Comparison of ENCODE assay signal across 15 cellular contexts in genomic region chr19:24140591-24140990, GRCh38. TPM values are rescaled to one million over a fixed set of nuclear protein-coding genes. Genes with fewer than 3 reads are reported as not detected.
DNase-seq lines count a peak whose midpoint lies in the region; ATAC-seq, FAIRE-seq and TF ChIP-seq lines count a peak whose summit lies in the region.
"Had no signal": no experiment of that assay in that cellular context is flagged by ENCODE, and none has a peak within 500 bp of the region (broad histone marks: within the 10 kb centered on the region; RNA-seq: fewer than 3 reads in every experiment).

No MANE protein-coding gene starts in this region.

- peaks cover 6% of the 10 kb centered on the region for H3K4me1 Mint-ChIP-seq in endodermal cell
- H3K4me1 Mint-ChIP-seq: CD14-positive monocyte; CD4-positive, alpha-beta memory T cell had no signal

- CTCF ChIA-PET in HepG2 (lab: Yijun Ruan, JAX; ENCODE audit: low intra/inter-chr PET ratio, low total read pairs): no interaction called here
- CTCF ChIA-PET in PC-3 (lab: Charles Lee): no interaction called here

- no peak for TF ChIP-seq EP300 in HepG2 (IDR thresholded peaks at IDR 0.05; ENCODE audit: low read depth in 2 of 2, low read length in 2 of 2)
- TF ChIP-seq EP300 in HepG2 (CRISPR knock-in tag; IDR thresholded peaks at IDR 0.05; ENCODE audit: borderline replicate concordance): no peak

- no peaks in the 10 kb centered on the region for H3K36me3 ChIP-seq in HepG2 (replicated peaks in 1 of 2; ENCODE audit: control insufficient read depth in 1 of 2, insufficient read depth in 2 of 2, low read length in 2 of 2)
- H3K36me3 ChIP-seq in right lobe of liver: no peaks in the 10 kb centered on the region
- peaks cover 43% of the 10 kb centered on the region for H3K36me3 ChIP-seq in PC-3 (ENCODE audit: low read depth, low read length)
- H3K36me3 ChIP-seq in endodermal cell (ENCODE audit: control insufficient read depth, insufficient read depth, low read length): peaks cover 36% of the 10 kb centered on the region
- H3K36me3 ChIP-seq in H7 (replicated peaks; ENCODE audit: control insufficient read depth, insufficient read depth, low read length): no peaks in the 10 kb centered on the region

- DNase-seq in HepG2 (ENCODE audit: low spot score) (no peak), right lobe of liver (no peak), PC-3 (no peak), endodermal cell (no peak), AG20443 (ENCODE audit: low spot score) (no peak), H7 (no peak)
- DNase-seq in activated effector memory CD4-positive, alpha-beta T cell treated with Interleukin-2 at 50 U/mL for 16 hours: no peak
- DNase-seq: CD4-positive, alpha-beta memory T cell; DMS153; DMS79; GDM1; GOT3; KBM-7 had no signal

- H3K27me3 Mint-ChIP-seq in endodermal cell (ENCODE audit: insufficient read depth): no peaks in the 10 kb centered on the region
- H3K27me3 Mint-ChIP-seq: CD4-positive, alpha-beta memory T cell had no signal

- no peaks in the 10 kb centered on the region for H3K9me2 ChIP-seq in PC-3 (replicated peaks; ENCODE audit: low read length)

- H4K20me1 ChIP-seq in HepG2 (ENCODE audit: insufficient read depth, low read length): no peaks in the 10 kb centered on the region
- no peaks in the 10 kb centered on the region for H4K20me1 ChIP-seq in PC-3 (ENCODE audit: low read length)
- H4K20me1 ChIP-seq: BLaER1 had no signal

- H3K9me3 Mint-ChIP-seq in endodermal cell: peaks cover 56% of the 10 kb centered on the region

- peaks cover 18% of the 10 kb centered on the region for H3K4me1 ChIP-seq in HepG2 (ENCODE audit: insufficient read depth, low read length)
- H3K4me1 ChIP-seq in right lobe of liver: no peaks in the 10 kb centered on the region
- no peaks in the 10 kb centered on the region for H3K4me1 ChIP-seq in PC-3 (ENCODE audit: insufficient read depth, low read length)
- peaks cover 2% of the 10 kb centered on the region for H3K4me1 ChIP-seq in endodermal cell (ENCODE audit: control insufficient read depth, insufficient read depth, low read length)
- H3K4me1 ChIP-seq: BLaER1 had no signal

- in situ Hi-C loops in HepG2 (cut with HindIII; ENCODE audit: extremely low pct_ligation_motif_present, low pct_unique_long_range_greater_than_20kb): no loop called here

- no peak overlapping the region for H3K27ac Mint-ChIP-seq in endodermal cell
- H3K27ac Mint-ChIP-seq: CD14-positive monocyte; CD4-positive, alpha-beta memory T cell had no signal

- no peak overlapping the region for H3K4me2 ChIP-seq in HepG2 (ENCODE audit: low read depth, low read length)
- H3K4me2 ChIP-seq in PC-3 (ENCODE audit: low read length): no peak overlapping the region
- H3K4me2 ChIP-seq: BLaER1 had no signal

- FAIRE-seq in HepG2 (lab: Jason Lieb, UNC): no peak

- H3K79me2 ChIP-seq in HepG2 (ENCODE audit: insufficient read depth, low read length) (no peaks in the 10 kb centered on the region), PC-3 (ENCODE audit: low read length) (no peaks in the 10 kb centered on the region)

- intact Hi-C loops in HepG2 (cut with micrococcal nuclease; ENCODE audit: unreplicated experiment): loop anchor here (2.0 kb wide), 1 partner anchor 78 kb away; no protein-coding TSS in a partner anchor
- intact Hi-C loops in right lobe of liver (cut with DNase I): no loop called here
- intact Hi-C loops in PC-3 (cut with micrococcal nuclease): loop anchor here (1.0 kb wide), 1 partner anchor 86 kb away; no protein-coding TSS in a partner anchor

- POLR2A ChIA-PET in HepG2 (lab: Yijun Ruan, JAX) (no interaction called here), PC-3 (lab: Charles Lee; ENCODE audit: unreplicated experiment) (no interaction called here)

- no peaks in the 10 kb centered on the region for H3F3A ChIP-seq in PC-3 (ENCODE audit: low read length, unreplicated experiment)

- peaks cover 69% of the 10 kb centered on the region for H3K9me3 ChIP-seq in HepG2 (ENCODE audit: low read length)
- H3K9me3 ChIP-seq in right lobe of liver: peaks cover 0 to 14% (median 8%) of the 10 kb centered on the region in 4 donors
- H3K9me3 ChIP-seq in PC-3 (ENCODE audit: low read length): peaks cover 21% of the 10 kb centered on the region
- peaks cover 80% of the 10 kb centered on the region for H3K9me3 ChIP-seq in endodermal cell (ENCODE audit: control insufficient read depth, low read length)

- H3K27ac ChIP-seq in HepG2 (ENCODE audit: extremely low read length, insufficient read depth, low read length): no peak overlapping the region
- no peak overlapping the region for H3K27ac ChIP-seq in right lobe of liver
- peak overlapping the region; percentile 55 for H3K27ac ChIP-seq in PC-3 (ENCODE audit: low read length)
- no peak overlapping the region for H3K27ac ChIP-seq in endodermal cell (ENCODE audit: low read depth, low read length)
- H3K27ac ChIP-seq: BLaER1 had no signal

- BruUV-seq in HepG2 (replicated peaks; lab: Mats Ljungman, UMichigan): no TSS peak
- no TSS peak for BruUV-seq in PC-3 (replicated peaks; lab: Mats Ljungman, UMichigan)

- H3K9ac ChIP-seq in HepG2 (ENCODE audit: insufficient read depth, low read depth, low read length): no peak overlapping the region
- no peak overlapping the region for H3K9ac ChIP-seq in PC-3 (ENCODE audit: low read length)
- H3K9ac ChIP-seq in endodermal cell (ENCODE audit: extremely low read depth, low read length, poor library complexity, severe bottlenecking): no peak overlapping the region
- H3K9ac ChIP-seq: BLaER1 had no signal

- no peak for TF ChIP-seq POLR2A in HepG2 (IDR thresholded peaks at IDR 0.05; ENCODE audit: insufficient read depth in 1 of 2, low read depth in 2 of 2, low read length in 2 of 2)
- TF ChIP-seq POLR2A in right lobe of liver (IDR thresholded peaks at IDR 0.05): no peak

- peaks cover 36% of the 10 kb centered on the region for H3K36me3 Mint-ChIP-seq in endodermal cell (ENCODE audit: low read depth)

- no peaks in the 10 kb centered on the region for H3K27me3 ChIP-seq in HepG2 (ENCODE audit: control insufficient read depth in 1 of 2, insufficient read depth in 2 of 2, low read length in 2 of 2)
- no peaks in the 10 kb centered on the region for H3K27me3 ChIP-seq in right lobe of liver
- H3K27me3 ChIP-seq in PC-3 (ENCODE audit: low read length): no peaks in the 10 kb centered on the region
- no peaks in the 10 kb centered on the region for H3K27me3 ChIP-seq in endodermal cell (ENCODE audit: control insufficient read depth, insufficient read depth, low read length, poor library complexity, severe bottlenecking)
- no peaks in the 10 kb centered on the region for H3K27me3 ChIP-seq in H7 (ENCODE audit: control insufficient read depth, insufficient read depth, low read length)
- H3K27me3 ChIP-seq: BLaER1 had no signal

- no peak overlapping the region for H3K4me3 Mint-ChIP-seq in endodermal cell
- H3K4me3 Mint-ChIP-seq: CD14-positive monocyte; CD4-positive, alpha-beta memory T cell had no signal

- TF ChIP-seq RAD21 in HepG2 (CRISPR knock-in tag; IDR thresholded peaks at IDR 0.05): no peak

- H3K4me3 ChIP-seq in HepG2 (replicated peaks in 1 of 3; ENCODE audit: insufficient read depth in 1 of 3, low read depth in 2 of 3, low read length in 3 of 3) (no peak overlapping the region), right lobe of liver (no peak overlapping the region), PC-3 (ENCODE audit: low read length) (no peak overlapping the region), endodermal cell (ENCODE audit: low read length) (peak overlapping the region; percentile 77), H7 (ENCODE audit: insufficient read depth, low read depth, low read length) (no peak overlapping the region)
- H3K4me3 ChIP-seq: BLaER1 had no signal

- TF ChIP-seq CTCF in HepG2 (CRISPR knock-in tag; IDR thresholded peaks at IDR 0.05) (no peak), right lobe of liver (IDR thresholded peaks at IDR 0.05) (no peak), PC-3 (conservative IDR thresholded peaks at IDR 0.05; ENCODE audit: low read depth, low read length) (no peak), endodermal cell (conservative IDR thresholded peaks at IDR 0.05) (no peak)

- ATAC-seq in HepG2 (no peak), right lobe of liver (no peak), PC-3 (no peak)

- no peak overlapping the region for H2AFZ ChIP-seq in HepG2 (ENCODE audit: low read length)
- H2AFZ ChIP-seq in PC-3 (ENCODE audit: low read length): no peak overlapping the region

TF ChIP-seq in HepG2, 621 proteins besides CTCF, POLR2A, EP300 and RAD21 (continues in another document):
- TF ChIP-seq GABPA (IDR thresholded peaks at IDR 0.05; ENCODE audit: low read depth, low read length): no peak
- TF ChIP-seq GABPA (CRISPR knock-in tag; IDR thresholded peaks at IDR 0.05; ENCODE audit: low read depth): no peak
- TF ChIP-seq MAFF (IDR thresholded peaks at IDR 0.05; ENCODE audit: low read depth, low read length): peak; percentile 92
- TF ChIP-seq AKAP8 (CRISPR knock-in tag; IDR thresholded peaks at IDR 0.05): no peak
- TF ChIP-seq KMT2A (CRISPR knock-in tag; IDR thresholded peaks at IDR 0.05): no peak

RNA-seq across cellular contexts. Expression of gene ZNF254, which starts 53.6 kb away (rescaled TPM):
- total RNA-seq in HepG2 (2016; rRNA removed; fragmentation: Illumina TruSeq; extraction: Trizol) (4.6 and 5.6 TPM in 2 replicates), right lobe of liver (1 to 10 TPM; 5.2 to 10.0 (median 8.0) TPM), PC-3 (2014; rRNA removed) (8.1 and 9.3 TPM in 2 replicates), endodermal cell (10 to 100 TPM; 30.7 to 33.8 TPM)
- 2.2 and 2.3 TPM in 2 replicates for total RNA-seq in HepG2 (2016; cell fraction: cytosol; rRNA removed; fragmentation: Illumina TruSeq; extraction: Trizol; ENCODE audit: low read depth)
- total RNA-seq in HepG2 (2016; cell fraction: insoluble cytoplasmic fraction; rRNA removed; fragmentation: Illumina TruSeq; extraction: Trizol): 4.0 and 5.4 TPM in 2 replicates
- 1.9 and 2.5 TPM in 2 replicates for total RNA-seq in HepG2 (2016; cell fraction: membrane; rRNA removed; fragmentation: Illumina TruSeq; extraction: Trizol)
- total RNA-seq in HepG2 (2016; cell fraction: nucleus; rRNA removed; fragmentation: Illumina TruSeq; extraction: Trizol): 9.6 and 9.7 TPM in 2 replicates
- polyA plus RNA-seq in HepG2 (2011; rRNA removed): 2.6 TPM in 2 replicates
- 0.68 and 1.6 TPM in 2 replicates for polyA plus RNA-seq in HepG2 (2011; cell fraction: cytosol; rRNA removed)
- 1.6 and 2.1 TPM in 2 replicates for polyA plus RNA-seq in HepG2 (2011; cell fraction: nucleus; rRNA removed)
- 3.7 and 4.1 TPM in 2 replicates for polyA plus RNA-seq in HepG2 (2012)
- polyA plus RNA-seq in HepG2 (2016; cell fraction: cytosol; fragmentation: Illumina TruSeq; extraction: Trizol; ENCODE audit: low read depth): 0.17 and 0.38 TPM in 2 replicates
- polyA plus RNA-seq in HepG2 (2016; cell fraction: insoluble cytoplasmic fraction; fragmentation: Illumina TruSeq; extraction: Trizol; ENCODE audit: low read depth): 6.1 and 6.6 TPM in 2 replicates
- 0.87 and 0.90 TPM in 2 replicates for polyA plus RNA-seq in HepG2 (2016; cell fraction: membrane; fragmentation: Illumina TruSeq; extraction: Trizol; ENCODE audit: low read depth)
- polyA plus RNA-seq in HepG2 (2016; cell fraction: nucleus; fragmentation: Illumina TruSeq; extraction: Trizol; ENCODE audit: insufficient read depth, low read depth): 7.1 and 7.5 TPM in 2 replicates
- polyA minus RNA-seq in HepG2 (2011; rRNA and poly(A)+ RNA removed; ENCODE audit: low replicate concordance): 1.0 and 11.6 TPM in 2 replicates
- polyA minus RNA-seq in HepG2 (2011; cell fraction: cytosol; rRNA and poly(A)+ RNA removed): 2.7 and 3.7 TPM in 2 replicates
- polyA minus RNA-seq in HepG2 (2011; cell fraction: nucleus; rRNA and poly(A)+ RNA removed): 13.6 and 18.0 TPM in 2 replicates
- polyA plus RNA-seq in endodermal cell (2013, experiment 1 of 2): 37.9 TPM
- 38.6 TPM for polyA plus RNA-seq in endodermal cell (2013, experiment 2 of 2)
- total RNA-seq in H7 (2014; rRNA removed; shearing (Covaris generic)): 21.8 and 37.5 TPM in 2 replicates

Comparison
In these comparisons a context has a peak if more than half of its experiments do, and no peak if none do; other contexts are left out.
1. intact Hi-C loops: an anchor here in HepG2 (2.0 kb wide) and PC-3 (1.0 kb wide); none called in right lobe of liver.